In the genomic region with DNA sequence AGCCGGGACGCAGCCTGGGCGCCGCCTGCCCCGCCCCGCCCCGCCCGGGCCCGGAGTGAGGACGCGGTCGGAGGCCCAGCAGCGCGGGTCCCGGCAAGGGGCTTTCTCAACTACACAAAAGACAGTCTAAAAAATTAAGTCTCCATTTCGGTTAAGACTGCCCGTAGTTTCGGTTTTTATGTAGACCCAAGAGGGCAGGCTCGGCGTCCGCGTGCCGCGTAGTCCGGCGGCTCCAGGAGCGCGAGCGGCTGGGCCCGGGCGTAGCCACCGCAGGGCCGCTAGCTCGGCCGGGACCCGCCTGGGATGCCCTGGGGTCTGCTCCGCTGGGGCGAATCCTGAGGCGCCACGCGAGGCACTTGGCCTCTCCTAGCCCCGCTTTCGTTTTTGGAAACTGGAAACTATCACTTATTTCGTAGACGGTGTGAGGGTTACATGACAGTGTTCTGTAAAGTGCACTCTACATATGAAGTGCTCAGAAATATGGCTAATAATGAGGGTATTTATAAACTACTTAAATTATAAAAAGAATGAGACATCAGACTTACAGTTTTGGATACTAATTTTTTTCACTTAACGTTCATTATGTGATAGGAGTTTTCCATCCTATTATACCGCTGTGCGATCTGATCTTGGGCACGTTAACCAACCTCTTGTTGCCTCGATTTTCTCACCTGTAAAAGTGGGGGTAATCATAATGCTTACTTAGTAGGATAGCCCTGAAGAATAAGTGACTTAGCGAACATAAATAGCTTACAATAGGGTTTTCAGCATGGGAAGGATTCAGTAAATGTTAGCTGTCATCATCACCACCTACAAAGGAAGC, we compare ENCODE assay signal across 8 cellular contexts. TPM values are rescaled to one million over a fixed set of nuclear protein-coding genes. Genes with fewer than 3 reads are reported as not detected.
DNase-seq lines count a peak whose midpoint lies in the region; ATAC-seq and TF ChIP-seq lines count a peak whose summit lies in the region.

No MANE protein-coding gene starts in this region.

- H3K4me1 Mint-ChIP-seq in CD4-positive, alpha-beta T cell (ENCODE audit: low read depth): peaks cover 43% of the 10 kb centered on the region

- H3K4me3 ChIP-seq in SU-DHL-6 (ENCODE audit: insufficient read depth, low read length, poor library complexity, severe bottlenecking) (peak overlapping the region; percentile 54), astrocyte of the cerebellum (ENCODE audit: low read depth, low read length) (peak overlapping the region; percentile 63), iPS DF 6.9 (ENCODE audit: low read length) (peak overlapping the region; percentile 92; the same call in 1 of the 2 replicates), gastrocnemius medialis (peak overlapping the region; percentile 76 to 91 (median 82))

- peak in 9 of 10 experiments; percentile 8 to 46 (median 29) for DNase-seq in CD4-positive, alpha-beta T cell
- DNase-seq in astrocyte of the cerebellum (ENCODE audit: low read depth) (peak; percentile 13), iPS DF 6.9 (ENCODE audit: low read depth, low spot score) (no peak), gastrocnemius medialis (no peak), mesenteric fat pad (ENCODE audit: low spot score) (no peak)

- POLR2A ChIA-PET in CD4-positive, alpha-beta T cell (lab: Charles Lee): interaction anchor here (1.0 to 2.0 kb wide), 7 partner anchors 10 to 827 kb away, joined by 3 to 17 read pairs (median 4); partner anchors contain the start of genes COA1, MRPL32, MRPS24 and PSMA2

- in situ Hi-C loops in astrocyte of the cerebellum (cut with HindIII; ENCODE audit: low sequenced_read_pairs): no loop called here
- in situ Hi-C loops in gastrocnemius medialis (cut with MboI; ENCODE audit: low sequenced_read_pairs in 4 of 4): no loop called here

- H3K27ac ChIP-seq in CD4-positive, alpha-beta T cell (ENCODE audit: low read depth, low read length): peak overlapping the region; percentile 35
- H3K27ac ChIP-seq in SU-DHL-6 (ENCODE audit: low read depth, low read length) (no peak overlapping the region), iPS DF 6.9 (ENCODE audit: low read length) (no peak overlapping the region), gastrocnemius medialis (peak overlapping the region; percentile 52 to 79 (median 70))

- CTCF ChIA-PET in CD4-positive, alpha-beta T cell (lab: Charles Lee): interaction anchor here (0.6 kb wide), 1 partner anchor 500 kb away, joined by 3 read pairs; no protein-coding TSS in a partner anchor

- no peaks in the 10 kb centered on the region for H3K9me2 ChIP-seq in SU-DHL-6 (replicated peaks; ENCODE audit: insufficient read depth, low read length)

- peaks cover 2% of the 10 kb centered on the region for H3K4me1 ChIP-seq in iPS DF 6.9 (ENCODE audit: control insufficient read depth, insufficient read depth, low read length)
- peaks cover 11 to 15% of the 10 kb centered on the region in 2 donors for H3K4me1 ChIP-seq in gastrocnemius medialis

- peak; percentile 63 for ATAC-seq in CD4-positive, alpha-beta T cell (ENCODE audit: poor library complexity)
- ATAC-seq in HG03196 (IDR thresholded peaks at IDR 0.05; ENCODE audit: unreplicated experiment): peak; percentile 48
- ATAC-seq in gastrocnemius medialis: peak; percentile 84 to 86

- no peaks in the 10 kb centered on the region for H3K36me3 ChIP-seq in SU-DHL-6 (ENCODE audit: low read length)
- H3K36me3 ChIP-seq in iPS DF 6.9 (ENCODE audit: control insufficient read depth, insufficient read depth, low read length): no peaks in the 10 kb centered on the region
- no peaks in the 10 kb centered on the region for H3K36me3 ChIP-seq in gastrocnemius medialis

- H3K9me3 ChIP-seq in CD4-positive, alpha-beta T cell (ENCODE audit: control insufficient read depth, low read length): no peaks in the 10 kb centered on the region
- H3K9me3 ChIP-seq in SU-DHL-6 (ENCODE audit: insufficient read depth, low read length): no peaks in the 10 kb centered on the region
- no peaks in the 10 kb centered on the region for H3K9me3 ChIP-seq in iPS DF 6.9 (ENCODE audit: control insufficient read depth, insufficient read depth, low read length)
- no peaks in the 10 kb centered on the region for H3K9me3 ChIP-seq in gastrocnemius medialis

- H3K27me3 Mint-ChIP-seq in CD4-positive, alpha-beta T cell: no peaks in the 10 kb centered on the region

- peak overlapping the region; percentile 96 for H3K4me3 Mint-ChIP-seq in CD4-positive, alpha-beta T cell

- peak overlapping the region; percentile 61 for H3K27ac Mint-ChIP-seq in CD4-positive, alpha-beta T cell

- no peaks in the 10 kb centered on the region for H3K79me2 ChIP-seq in SU-DHL-6 (ENCODE audit: insufficient read depth, low read length)

- H4K20me1 ChIP-seq in SU-DHL-6 (ENCODE audit: low read depth, low read length): no peaks in the 10 kb centered on the region

- TF ChIP-seq POLR2A in GM19193 (IDR thresholded peaks at IDR 0.05; ENCODE audit: extremely low read depth, insufficient read depth, insufficient read length): peak; percentile 4
- no peak for TF ChIP-seq POLR2A in gastrocnemius medialis (IDR thresholded peaks at IDR 0.05)

- H3K27me3 ChIP-seq in CD4-positive, alpha-beta T cell (ENCODE audit: control insufficient read depth, insufficient read depth, low read length): no peaks in the 10 kb centered on the region
- H3K27me3 ChIP-seq in SU-DHL-6 (ENCODE audit: low read length) (no peaks in the 10 kb centered on the region), iPS DF 6.9 (ENCODE audit: control insufficient read depth, insufficient read depth, low read length) (peaks cover 10% of the 10 kb centered on the region), gastrocnemius medialis (no peaks in the 10 kb centered on the region)

- TF ChIP-seq CTCF in CD4-positive, alpha-beta T cell (IDR thresholded peaks at IDR 0.05): no peak
- TF ChIP-seq CTCF in SU-DHL-6 (IDR thresholded peaks at IDR 0.05; ENCODE audit: insufficient read depth, low read length, poor library complexity, severe bottlenecking): no peak
- no peak for TF ChIP-seq CTCF in astrocyte of the cerebellum (IDR thresholded peaks at IDR 0.05; ENCODE audit: low read depth, low read length, missing control alignments)
- TF ChIP-seq CTCF in gastrocnemius medialis (IDR thresholded peaks at IDR 0.05 in 4 of 5, conservative IDR thresholded peaks at IDR 0.05 in 1 of 5): no peak

- peak overlapping the region; percentile 39 for H3K9ac ChIP-seq in SU-DHL-6 (ENCODE audit: low read length)

- peak overlapping the region; percentile 57 for H3K4me2 ChIP-seq in SU-DHL-6 (ENCODE audit: low read depth, low read length, poor library complexity, severe bottlenecking)

- H2AFZ ChIP-seq in SU-DHL-6 (ENCODE audit: low read depth, low read length, severe bottlenecking): peak overlapping the region; percentile 49

- peaks cover 6% of the 10 kb centered on the region for H3K36me3 Mint-ChIP-seq in CD4-positive, alpha-beta T cell (ENCODE audit: low read depth)

- no peaks in the 10 kb centered on the region for H3K9me3 Mint-ChIP-seq in CD4-positive, alpha-beta T cell

- intact Hi-C loops in CD4-positive, alpha-beta T cell (cut with DNase I, micrococcal nuclease): no loop called here
- intact Hi-C loops in gastrocnemius medialis (cut with DNase I; ENCODE audit: low total_unique reads): no loop called here

- no CpG with 5 or more reads among the region's 51 CpGs for WGBS in iPS DF 6.9 (ENCODE audit: insufficient coverage, insufficient read length)

- H3F3A ChIP-seq in SU-DHL-6 (ENCODE audit: insufficient read depth): no peaks in the 10 kb centered on the region

RNA-seq across cellular contexts. Expression of gene BLVRA, which starts 0.6 kb away (rescaled TPM):
- 10 to 100 TPM; 15.7 TPM for total RNA-seq in CD4-positive, alpha-beta T cell
- total RNA-seq in gastrocnemius medialis (10 to 100 TPM; 26.7 to 45.9 (median 29.3) TPM), mesenteric fat pad (82.4 TPM)

RNA-seq across cellular contexts. Expression of gene COA1, which starts 29.7 kb away (rescaled TPM):
- 10 to 100 TPM; 78.9 to 80.7 TPM for total RNA-seq in CD4-positive, alpha-beta T cell
- total RNA-seq in gastrocnemius medialis (10 to 100 TPM; 34.9 to 55.2 (median 49.3) TPM), mesenteric fat pad (42.9 TPM)

Comparison
In these comparisons a context has a peak if more than half of its experiments do, and no peak if none do; other contexts are left out.
1. DNase-seq: peak in CD4-positive, alpha-beta T cell (9 of 10) and astrocyte of the cerebellum (single experiment); none in iPS DF 6.9 (single experiment), gastrocnemius medialis (0 of 2) and mesenteric fat pad (single experiment).
2. H3K27ac ChIP-seq: peak in CD4-positive, alpha-beta T cell (single experiment) and gastrocnemius medialis (4 of 4); none in SU-DHL-6 (single experiment) and iPS DF 6.9 (single experiment).
3. Peak in every context shown above with its lines, with median percentiles within 50 percentile points of each other: ATAC-seq and H3K4me3 ChIP-seq.